10 cellular contexts compared by ENCODE assay signal in the genomic region with DNA sequence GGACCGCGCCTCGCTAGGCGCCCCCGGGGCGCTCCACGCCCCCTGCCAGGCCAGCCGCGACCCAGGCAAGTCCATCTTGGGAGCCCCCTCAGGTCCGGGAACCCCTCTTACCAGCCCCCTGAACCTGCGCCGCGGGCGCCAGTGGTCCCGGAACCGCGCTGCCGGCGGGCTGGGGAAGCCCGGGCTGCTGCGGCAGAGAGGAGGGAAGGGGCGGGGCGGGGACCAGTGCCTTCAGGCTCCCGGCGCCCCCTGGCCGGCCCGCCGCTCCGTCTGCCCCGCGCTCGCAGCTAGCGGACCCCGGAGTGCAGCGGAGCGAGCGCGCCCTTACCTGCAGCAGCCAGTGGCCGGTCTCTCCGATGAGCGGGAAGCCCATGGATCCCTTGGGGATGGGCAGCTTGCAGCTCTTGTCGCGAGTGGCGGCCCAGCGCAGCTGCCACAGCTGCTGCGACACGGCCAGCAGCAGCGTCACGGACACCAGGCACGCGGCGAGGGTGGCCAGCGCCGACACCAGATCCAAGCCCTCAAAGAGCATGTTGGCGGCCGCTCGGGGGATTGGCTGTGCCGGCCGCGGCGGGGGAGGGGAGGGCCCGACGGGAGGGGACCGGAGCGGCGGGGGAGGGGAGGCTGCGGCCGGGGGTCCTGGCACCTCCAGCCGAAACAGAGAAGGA. TPM values are rescaled to one million over a fixed set of nuclear protein-coding genes. Genes with fewer than 3 reads are reported as not detected.
DNase-seq lines count a peak whose midpoint lies in the region; ATAC-seq lines count a peak whose summit lies in the region.
"Had no signal": no experiment of that assay in that cellular context is flagged by ENCODE, and none has a peak within 500 bp of the region (broad histone marks: within the 10 kb centered on the region; RNA-seq: fewer than 3 reads in every experiment).

A gene with protein sequence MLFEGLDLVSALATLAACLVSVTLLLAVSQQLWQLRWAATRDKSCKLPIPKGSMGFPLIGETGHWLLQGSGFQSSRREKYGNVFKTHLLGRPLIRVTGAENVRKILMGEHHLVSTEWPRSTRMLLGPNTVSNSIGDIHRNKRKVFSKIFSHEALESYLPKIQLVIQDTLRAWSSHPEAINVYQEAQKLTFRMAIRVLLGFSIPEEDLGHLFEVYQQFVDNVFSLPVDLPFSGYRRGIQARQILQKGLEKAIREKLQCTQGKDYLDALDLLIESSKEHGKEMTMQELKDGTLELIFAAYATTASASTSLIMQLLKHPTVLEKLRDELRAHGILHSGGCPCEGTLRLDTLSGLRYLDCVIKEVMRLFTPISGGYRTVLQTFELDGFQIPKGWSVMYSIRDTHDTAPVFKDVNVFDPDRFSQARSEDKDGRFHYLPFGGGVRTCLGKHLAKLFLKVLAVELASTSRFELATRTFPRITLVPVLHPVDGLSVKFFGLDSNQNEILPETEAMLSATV (minus strand): TSS at position 560 of the 668 bp plus-strand sequence. CDS start 28 bp downstream, at position 532.

- ATAC-seq in left cardiac atrium (no peak), HG02571 (IDR thresholded peaks at IDR 0.05; ENCODE audit: unreplicated experiment) (no peak)

- peak within 1 kb of the TSS; percentile 67 for H3K4me3 ChIP-seq in rectal smooth muscle tissue (ENCODE audit: low read length)

- peaks cover 34% of the 10 kb centered on the region for H3K27me3 ChIP-seq in rectal smooth muscle tissue (ENCODE audit: control insufficient read depth, insufficient read depth, low read length)

- no peak within 1 kb of the TSS for H3K27ac ChIP-seq in rectal smooth muscle tissue (ENCODE audit: low read depth, low read length)
- H3K27ac ChIP-seq: C4-2B had no signal

- DNase-seq in NCI-H1105 treated with DMSO at 0.1 percent for 48 hours (lab: John Stamatoyannopoulos, UW) (peak; percentile 7), NCI-H1105 (lab: John Stamatoyannopoulos, UW) (no peak), left cardiac atrium (peak; percentile 57), NOMO-1 treated with DMSO at 0.1 percent for 48 hours (lab: John Stamatoyannopoulos, UW; ENCODE audit: unreplicated experiment) (no peak), SK-N-DZ (ENCODE audit: low spot score) (no peak)
- DNase-seq in activated T-cell treated with anti-CD3 and anti-CD28 coated beads, Interleukin-2, amount 50 U/mL, for 48 hours = peak; percentile 21 to 34

- H3K36me3 ChIP-seq in rectal smooth muscle tissue (ENCODE audit: control insufficient read depth, insufficient read depth, low read length) = no peaks in the 10 kb centered on the region

- H3K4me1 ChIP-seq in rectal smooth muscle tissue (ENCODE audit: control insufficient read depth, insufficient read depth, low read length) = peaks cover 16% of the 10 kb centered on the region

- no peak within 1 kb of the TSS for H3K9ac ChIP-seq in rectal smooth muscle tissue (ENCODE audit: low read length)

- intact Hi-C loops in left cardiac atrium (cut with DNase I) = loop anchor here in 1 of 2 donors (5.0 kb wide), 2 partner anchors 225 to 345 kb away; no protein-coding TSS in a partner anchor

RNA-seq across cellular contexts. Expression of the gene that starts here (rescaled TPM):
- total RNA-seq in left cardiac atrium = 10 to 100 TPM in 1 of 2 donors, 1 to 10 TPM in 1; 8.5 to 21.0 TPM
- polyA plus RNA-seq in SK-N-DZ (2014; cell fraction: cytosol; rRNA removed) = 0.13 TPM in 1 of 2 replicates, not detected in the other
- polyA plus RNA-seq in SK-N-DZ (2014; cell fraction: nucleus; rRNA removed) = 0.34 and 0.73 TPM in 2 replicates
- total RNA-seq: T-helper 1 cell treated with Interleukin-12 subunit alpha and Interleukin-12 subunit beta and Interleukin-4 antibody, amounts not matched to agents 30 ng/mL and 1 ng/mL, for 36 hours had no signal

Comparison
In these comparisons a context has a peak if more than half of its experiments do, and no peak if none do; other contexts are left out.
1. DNase-seq: peak in NCI-H1105 treated with DMSO at 0.1 percent for 48 hours (single experiment), activated T-cell treated with anti-CD3 and anti-CD28 coated beads, Interleukin-2, amount 50 U/mL, for 48 hours (2 of 2) and left cardiac atrium (single experiment); none in NCI-H1105 (single experiment), NOMO-1 treated with DMSO at 0.1 percent for 48 hours (single experiment) and SK-N-DZ (single experiment).